1 cellular context compared by ENCODE assay signal in genomic region chr10:2067015-2067414, GRCh38.
TF ChIP-seq lines count a peak whose summit lies in the region.

No MANE protein-coding gene starts in this region.

TF ChIP-seq in K562, 482 proteins besides CTCF, POLR2A, EP300 and RAD21 (continued from another document):
- TF ChIP-seq ZNF561 (CRISPR knock-in tag; conservative IDR thresholded peaks at IDR 0.05) (no peak), BRF1 (IDR thresholded peaks at IDR 0.05; ENCODE audit: borderline replicate concordance, extremely low read depth, insufficient read length) (no peak)
